ENCODE assay signal across 8 cellular contexts in the genomic region with DNA sequence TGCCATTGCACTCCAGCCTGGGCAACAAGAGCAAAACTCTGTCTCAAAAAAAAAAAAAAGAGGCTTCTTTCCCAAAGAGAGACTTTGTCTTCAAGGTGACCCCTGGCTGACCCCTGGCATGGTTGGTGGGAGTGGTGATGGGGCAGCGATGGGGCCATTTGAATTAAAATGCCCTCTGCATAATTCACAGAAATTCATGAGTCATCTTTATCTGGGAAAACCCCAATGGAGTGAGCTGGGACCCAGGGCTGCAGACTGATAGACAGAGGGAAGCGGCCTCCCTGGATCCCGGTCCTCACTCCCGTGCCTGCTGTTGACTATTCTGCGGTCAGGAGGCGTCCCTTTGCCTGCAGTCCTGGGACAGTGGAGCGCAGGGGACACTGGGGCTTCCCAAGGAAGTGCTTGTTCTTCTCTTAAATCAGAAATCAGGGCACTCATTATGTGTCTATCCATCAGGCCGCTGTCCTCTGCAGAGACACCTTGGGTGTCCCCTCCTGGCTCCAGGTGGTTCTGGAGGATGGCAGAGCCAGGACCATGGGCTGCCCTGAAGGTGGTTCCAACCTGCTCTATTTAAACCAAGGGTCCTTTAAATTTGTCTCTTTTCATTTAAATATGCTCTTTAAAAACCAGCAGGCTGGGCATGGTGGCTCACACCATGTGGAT. TPM values are rescaled to one million over a fixed set of nuclear protein-coding genes. Genes with fewer than 3 reads are reported as not detected.
A peak's percentile ranks its signal among the peaks of the same experiment; 100 is the strongest.
DNase-seq lines count a peak whose midpoint lies in the region; ATAC-seq and TF ChIP-seq lines count a peak whose summit lies in the region.
"Not testable (repeated sequence)": the region's sequence is repeated elsewhere in the genome, so short reads cannot be mapped to it uniquely, and the experiment has no call there.

No MANE protein-coding gene starts in this region.

- WGBS in H9 (ENCODE audit: extremely low coverage, insufficient read length, low lambda C conversion rate), result no CpG with 5 or more reads among the region's 8 CpGs
- 49% methylated on average over 4 of the region's 8 CpGs for WGBS in SK-N-SH (ENCODE audit: low lambda C conversion rate)

- H3K4me3 Mint-ChIP-seq in Calu3 (ENCODE audit: low read depth, unreplicated experiment); H9: not testable (repeated sequence)

- not testable (repeated sequence) for H3K4ac ChIP-seq in H9 (ENCODE audit: low read depth, low read length)

- not testable (repeated sequence) for H2BK15ac ChIP-seq in H9 (ENCODE audit: low read depth, low read length)

- not testable (repeated sequence) for H2BK5ac ChIP-seq in H9 (ENCODE audit: insufficient read length, low read length)

- not testable (repeated sequence) for H3K9me3 ChIP-seq in H9 (ENCODE audit: control insufficient read depth, low read depth, low read length); SK-N-SH; upper lobe of right lung

- H3K4me3 ChIP-seq in SK-N-SH (ENCODE audit: low read depth in 2 of 2, low read length in 1 of 2); coronary artery; upper lobe of right lung: not testable (repeated sequence)

- DNase-seq in Calu3 (peak; percentile 60), H9 (peak; percentile 24), NCI-H226 (peak; percentile 60), coronary artery (ENCODE audit: low spot score) (peak; percentile 29), islet precursor cell (peak; percentile 34), upper lobe of right lung (peak; percentile 15)
- not testable (repeated sequence) for DNase-seq in SK-N-SH; omental fat pad (ENCODE audit: low spot score)

- H2AK5ac ChIP-seq in H9 (ENCODE audit: insufficient read length, low read length), result not testable (repeated sequence)

- not testable (repeated sequence) for H2BK12ac ChIP-seq in H9 (ENCODE audit: insufficient read length, low read depth, low read length)

- not testable (repeated sequence) for H3K14ac ChIP-seq in H9 (ENCODE audit: insufficient read depth, low read length)

- H4K5ac ChIP-seq in H9 (ENCODE audit: insufficient read length, low read depth, low read length), result not testable (repeated sequence)

- not testable (repeated sequence) for H3K79me2 ChIP-seq in H9 (ENCODE audit: insufficient read depth, low read length); SK-N-SH (ENCODE audit: insufficient read depth)

- H4K8ac ChIP-seq in H9 (replicated peaks; ENCODE audit: insufficient read length, low read depth, low read length), result not testable (repeated sequence)

- H3K4me1 Mint-ChIP-seq in Calu3 (ENCODE audit: low read depth, unreplicated experiment), result peaks cover 46% of the 10 kb centered on the region
- peaks cover 18 to 23% of the 10 kb centered on the region in 2 experiments for H3K4me1 Mint-ChIP-seq in H9

- not testable (repeated sequence) for H4K91ac ChIP-seq in H9 (ENCODE audit: insufficient read length, low read depth, low read length)

- H3K9me3 Mint-ChIP-seq in Calu3 (ENCODE audit: low read depth, unreplicated experiment); H9: not testable (repeated sequence)

- not testable (repeated sequence) for H2AFZ ChIP-seq in H9 (ENCODE audit: low read length)
- peak overlapping the region; percentile 59 for H2AFZ ChIP-seq in SK-N-SH (ENCODE audit: low read depth)

- not testable (repeated sequence) for H3K23ac ChIP-seq in H9 (ENCODE audit: insufficient read length, low read depth, low read length)

- not testable (repeated sequence) for H3K23me2 ChIP-seq in H9 (ENCODE audit: insufficient read length, low read depth, low read length, poor library complexity, severe bottlenecking)

- not testable (repeated sequence) for H3K4me2 ChIP-seq in H9 (ENCODE audit: insufficient read depth, insufficient read length, low read length)
- H3K4me2 ChIP-seq in SK-N-SH, result peak overlapping the region; percentile 49; the same call in 1 of the 2 replicates

- H3F3A ChIP-seq in SK-N-SH (replicated peaks; ENCODE audit: insufficient read depth), result not testable (repeated sequence)

- H3K27me3 ChIP-seq in H9 (ENCODE audit: insufficient read depth, low read length); SK-N-SH (ENCODE audit: insufficient read depth); upper lobe of right lung: not testable (repeated sequence)

- TF ChIP-seq EP300 in SK-N-SH (IDR thresholded peaks at IDR 0.05; ENCODE audit: borderline replicate concordance in 1 of 2, low read depth in 1 of 2, low read length in 1 of 2), result not testable (repeated sequence)

- not testable (repeated sequence) for H4K20me1 ChIP-seq in H9 (ENCODE audit: control insufficient read depth, insufficient read depth, insufficient read length); SK-N-SH (ENCODE audit: insufficient read depth)

- H3K18ac ChIP-seq in H9 (ENCODE audit: insufficient read length, low read depth, low read length), result not testable (repeated sequence)

- H2BK20ac ChIP-seq in H9 (ENCODE audit: low read depth, low read length, poor library complexity, severe bottlenecking), result not testable (repeated sequence)

- not testable (repeated sequence) for H3K79me1 ChIP-seq in H9 (ENCODE audit: insufficient read depth, low read depth, low read length, poor library complexity, severe bottlenecking)

- CTCF ChIA-PET in Calu3 (lab: Charles Lee) (interaction anchor here (0.6 to 0.7 kb wide), 2 partner anchors 19 to 143 kb away, joined by 3 to 6 read pairs; no protein-coding TSS in a partner anchor), SK-N-SH (lab: Yijun Ruan, JAX) (interaction anchor here (0.8 to 1.9 kb wide), 2 partner anchors 8 to 17 kb away, joined by 3 to 4 read pairs; no protein-coding TSS in a partner anchor)

- TF ChIP-seq CTCF in Calu3 (IDR thresholded peaks at IDR 0.05; ENCODE audit: unreplicated experiment); H9 (conservative IDR thresholded peaks at IDR 0.05); SK-N-SH (IDR thresholded peaks at IDR 0.05); coronary artery (IDR thresholded peaks at IDR 0.05); omental fat pad (IDR thresholded peaks at IDR 0.05); upper lobe of right lung (IDR thresholded peaks at IDR 0.05): not testable (repeated sequence)

- intact Hi-C loops in Calu3 (cut with micrococcal nuclease; ENCODE audit: unreplicated experiment); upper lobe of right lung (cut with DNase I): not testable (repeated sequence)

- not testable (repeated sequence) for H3K9me2 ChIP-seq in SK-N-SH

- BruUV-seq in Calu3 (replicated peaks; lab: Mats Ljungman, UMichigan), result not testable (repeated sequence)

- H3K36me3 Mint-ChIP-seq in Calu3 (ENCODE audit: insufficient read depth, unreplicated experiment), result peaks cover 13% of the 10 kb centered on the region
- H3K36me3 Mint-ChIP-seq in H9 (ENCODE audit: insufficient read depth in 1 of 3, low read depth in 3 of 3), result not testable (repeated sequence)

- TF ChIP-seq RAD21 in SK-N-SH (IDR thresholded peaks at IDR 0.05; ENCODE audit: low read length), result not testable (repeated sequence)

- H3K27ac ChIP-seq in H9 (ENCODE audit: insufficient read length, low read depth, low read length); coronary artery; upper lobe of right lung: not testable (repeated sequence)
- H3K27ac ChIP-seq in SK-N-SH (ENCODE audit: low read depth in 2 of 2, low read length in 1 of 2), result peak overlapping the region in 1 of 2 experiments; percentile 54; a peak in 2 of 4 replicates

- POLR2A ChIA-PET in SK-N-SH (lab: Yijun Ruan, JAX), result not testable (repeated sequence)

- H3K9ac ChIP-seq in H9 (ENCODE audit: extremely low read depth, insufficient read length, low read length), result not testable (repeated sequence)
- H3K9ac ChIP-seq in SK-N-SH, result peak overlapping the region; percentile 21; the same call in 1 of the 2 replicates

- not testable (repeated sequence) for H2BK120ac ChIP-seq in H9 (ENCODE audit: low read depth, low read length, poor library complexity, severe bottlenecking)

- H3K27ac Mint-ChIP-seq in Calu3 (ENCODE audit: unreplicated experiment), result peak overlapping the region; percentile 45
- not testable (repeated sequence) for H3K27ac Mint-ChIP-seq in H9

- H3K36me3 ChIP-seq in SK-N-SH (replicated peaks in 1 of 2; ENCODE audit: control insufficient read depth in 1 of 2, insufficient read depth in 2 of 2, low read length in 1 of 2); upper lobe of right lung: not testable (repeated sequence)

- not testable (repeated sequence) for H3K27me3 Mint-ChIP-seq in Calu3 (ENCODE audit: unreplicated experiment); H9 (ENCODE audit: low read depth)

- not testable (repeated sequence) for H3K4me1 ChIP-seq in H9 (ENCODE audit: insufficient read depth, low read length); SK-N-SH (ENCODE audit: control insufficient read depth in 1 of 2, insufficient read depth in 2 of 2, low read depth in 1 of 2, low read length in 1 of 2); upper lobe of right lung

- H3T11ph ChIP-seq in H9 (ENCODE audit: low read length), result not testable (repeated sequence)

- H3K56ac ChIP-seq in H9 (ENCODE audit: insufficient read length, low read depth, low read length), result not testable (repeated sequence)

- ATAC-seq in omental fat pad (ENCODE audit: low FRiP score), result peak; percentile 64
- peak; percentile 12 for ATAC-seq in upper lobe of right lung

TF ChIP-seq in SK-N-SH, 30 proteins besides CTCF, POLR2A, EP300 and RAD21:
- TF ChIP-seq RXRA (IDR thresholded peaks at IDR 0.05; ENCODE audit: borderline replicate concordance, low read depth), result peak; percentile 76; the same call in 1 of the 2 replicates
- TF ChIP-seq JUND (IDR thresholded peaks at IDR 0.05), result peak; percentile 26; the same call in 1 of the 2 replicates
- peak; percentile 22; the same call in 1 of the 2 replicates for TF ChIP-seq FOSL2 (IDR thresholded peaks at IDR 0.05; ENCODE audit: borderline replicate concordance, low read depth)

RNA-seq across cellular contexts. Expression of a gene that starts 23.3 kb away (rescaled TPM):
- total RNA-seq in Calu3 (2022) (11.3 and 13.5 TPM in 2 replicates), H9 (2021) (16.9 and 21.4 TPM in 2 replicates), omental fat pad (1 to 10 TPM; 1.4 to 6.5 (median 3.1) TPM), upper lobe of right lung (4.3 TPM)
- 23.3 and 43.8 TPM in 2 replicates for polyA plus RNA-seq in SK-N-SH (2012; rRNA removed)
- 22.2 and 30.8 TPM in 2 replicates for polyA plus RNA-seq in SK-N-SH (2012; cell fraction: cytosol; rRNA removed)
- 17.8 and 20.9 TPM in 2 replicates for polyA plus RNA-seq in SK-N-SH (2012; cell fraction: nucleus; rRNA removed)

RNA-seq across cellular contexts. Expression of a gene that starts 40.2 kb away (rescaled TPM):
- total RNA-seq in Calu3 (2022), result 114 and 127 TPM in 2 replicates
- 27.4 and 31.7 TPM in 2 replicates for total RNA-seq in H9 (2021)
- 0.49 and 0.57 TPM in 2 replicates for polyA plus RNA-seq in SK-N-SH (2012; rRNA removed)
- polyA plus RNA-seq in SK-N-SH (2012; cell fraction: cytosol; rRNA removed), result 0.56 and 0.60 TPM in 2 replicates
- polyA plus RNA-seq in SK-N-SH (2012; cell fraction: nucleus; rRNA removed), result 0.45 and 0.76 TPM in 2 replicates
- 10 to 100 TPM in 1 of 4 donors, 1 to 10 TPM in 3; 1.1 to 20.5 (median 5.9) TPM for total RNA-seq in omental fat pad
- total RNA-seq in upper lobe of right lung, result 43.2 TPM
